ENCODE assay signal across 20 cellular contexts in genomic region chr6:12039540-12040459, GRCh38. TPM values are rescaled to one million over a fixed set of nuclear protein-coding genes. Genes with fewer than 3 reads are reported as not detected.
DNase-seq lines count a peak whose midpoint lies in the region; ATAC-seq, FAIRE-seq and TF ChIP-seq lines count a peak whose summit lies in the region.
"Had no signal": no experiment of that assay in that cellular context is flagged by ENCODE, and none has a peak within 500 bp of the region (broad histone marks: within the 10 kb centered on the region; RNA-seq: fewer than 3 reads in every experiment).

No MANE protein-coding gene starts in this region.

- H3K4me3 Mint-ChIP-seq in CD14-positive monocyte = no peak overlapping the region
- H3K4me3 Mint-ChIP-seq: activated T-cell treated with anti-CD3 and anti-CD28 coated beads, Interleukin-2, amount 50 U/mL, for 4 hours; CD4-positive, alpha-beta memory T cell; dendritic cell treated with granulocyte-macrophage colony-stimulating factor and Interleukin-4, amounts not matched to agents 40 ng/mL and 50 ng/mL, for 4 days had no signal

- peaks cover 21% of the 10 kb centered on the region for H3K4me1 Mint-ChIP-seq in CD14-positive monocyte

- H3K9me3 Mint-ChIP-seq in CD14-positive monocyte = peaks cover 0 to 3% (median 0%) of the 10 kb centered on the region in 7 donors
- H3K9me3 Mint-ChIP-seq: activated T-cell treated with anti-CD3 and anti-CD28 coated beads, Interleukin-2, amount 50 U/mL, for 4 hours; CD4-positive, alpha-beta memory T cell; dendritic cell treated with granulocyte-macrophage colony-stimulating factor and Interleukin-4, amounts not matched to agents 40 ng/mL and 50 ng/mL, for 4 days had no signal

- in situ Hi-C loops in HAP-1 (cut with MboI; ENCODE audit: low sequenced_read_pairs) = no loop called here

- peaks cover 10% of the 10 kb centered on the region; the same call in 1 of the 2 replicates for H4K20me1 ChIP-seq in SU-DHL-6 (ENCODE audit: low read depth, low read length)

- FAIRE-seq in GM12891 (lab: Jason Lieb, UNC) = peak; percentile 13

- DNase-seq in CD14-positive monocyte (ENCODE audit: low spot score) (no peak), GM12891 (ENCODE audit: insufficient read length, low spot score) (no peak), medulla oblongata (ENCODE audit: extremely low spot score) (no peak), NCI-H345 treated with DMSO at 0.1 percent for 48 hours (lab: John Stamatoyannopoulos, UW; ENCODE audit: unreplicated experiment) (no peak), HAP-1 (ENCODE audit: low spot score in 2 of 2) (no peak)
- DNase-seq: activated CD4-positive, alpha-beta T cell treated with anti-CD3 and anti-CD28 coated beads for 1 hour; activated T-cell treated with anti-CD3 and anti-CD28 coated beads, Interleukin-2, amount 50 U/mL, for 4 hours; aorta; CD4-positive, alpha-beta memory T cell; esophagus squamous epithelium; GDM1; NCI-H1048; NCI-H510A treated with DMSO at 0.1 percent for 48 hours; stimulated activated CD4-positive, alpha-beta T cell treated with anti-CD3 and anti-CD28 coated beads, Interleukin-2, amount 100 ng/mL, for 24 hours; upper lobe of left lung had no signal

- no peak overlapping the region for H3K4me2 ChIP-seq in SU-DHL-6 (ENCODE audit: low read depth, low read length, poor library complexity, severe bottlenecking)

- H3K9me3 ChIP-seq in SU-DHL-6 (ENCODE audit: insufficient read depth, low read length) (peaks cover 6% of the 10 kb centered on the region; the same call in 1 of the 2 replicates), iPS-20b (ENCODE audit: insufficient read depth, low read depth, low read length) (no peaks in the 10 kb centered on the region), HAP-1 (no peaks in the 10 kb centered on the region)
- H3K9me3 ChIP-seq: esophagus squamous epithelium, right atrium auricular region, upper lobe of left lung had no signal

- no peaks in the 10 kb centered on the region for H3K36me3 ChIP-seq in SU-DHL-6 (ENCODE audit: low read length)
- no peaks in the 10 kb centered on the region for H3K36me3 ChIP-seq in iPS-20b (ENCODE audit: insufficient read depth, low read depth, low read length)
- no peaks in the 10 kb centered on the region for H3K36me3 ChIP-seq in HAP-1 (replicated peaks)
- H3K36me3 ChIP-seq: esophagus squamous epithelium, right atrium auricular region, upper lobe of left lung had no signal

- TF ChIP-seq POLR2A in GM12891 (IDR thresholded peaks at IDR 0.05; ENCODE audit: low read depth, low read length) = no peak

- H3K27ac ChIP-seq in SU-DHL-6 (ENCODE audit: low read depth, low read length) (no peak overlapping the region), iPS-20b (ENCODE audit: low read length) (no peak overlapping the region)
- H3K27ac ChIP-seq: esophagus squamous epithelium, right atrium auricular region, upper lobe of left lung had no signal

- H3K9me2 ChIP-seq in SU-DHL-6 (replicated peaks; ENCODE audit: insufficient read depth, low read length) = no peaks in the 10 kb centered on the region

- H3K27me3 Mint-ChIP-seq in CD14-positive monocyte (ENCODE audit: low read depth in 3 of 3) = peaks cover 0 to 4% (median 1%) of the 10 kb centered on the region in 3 donors
- H3K27me3 Mint-ChIP-seq: CD4-positive, alpha-beta memory T cell; dendritic cell treated with granulocyte-macrophage colony-stimulating factor and Interleukin-4, amounts not matched to agents 40 ng/mL and 50 ng/mL, for 4 days had no signal

- TF ChIP-seq CTCF in CD14-positive monocyte (IDR thresholded peaks at IDR 0.05) = peak; percentile 9
- TF ChIP-seq CTCF in SU-DHL-6 (IDR thresholded peaks at IDR 0.05; ENCODE audit: insufficient read depth, low read length, poor library complexity, severe bottlenecking) = peak; percentile 35

- H3K9ac ChIP-seq in SU-DHL-6 (ENCODE audit: low read length) (no peak overlapping the region), iPS-20b (ENCODE audit: low read depth, low read length) (peak overlapping the region; percentile 29; the same call in 1 of the 2 replicates)

- H3K36me3 Mint-ChIP-seq in CD14-positive monocyte = peaks cover 10 to 19% of the 10 kb centered on the region in 2 donors

- H3K27me3 ChIP-seq in SU-DHL-6 (ENCODE audit: low read length) (no peaks in the 10 kb centered on the region), iPS-20b (ENCODE audit: insufficient read depth, low read length) (no peaks in the 10 kb centered on the region), HAP-1 (ENCODE audit: low read depth) (no peaks in the 10 kb centered on the region)
- H3K27me3 ChIP-seq: esophagus squamous epithelium, right atrium auricular region, upper lobe of left lung had no signal

- H3F3A ChIP-seq in SU-DHL-6 (ENCODE audit: insufficient read depth) = peaks cover 10% of the 10 kb centered on the region

- intact Hi-C loops in CD14-positive monocyte (cut with micrococcal nuclease) = no loop called here

- no peak overlapping the region for H3K4me3 ChIP-seq in SU-DHL-6 (ENCODE audit: insufficient read depth, low read length, poor library complexity, severe bottlenecking)
- no peak overlapping the region for H3K4me3 ChIP-seq in iPS-20b (ENCODE audit: low read length)
- H3K4me3 ChIP-seq in HAP-1 = no peak overlapping the region
- H3K4me3 ChIP-seq: esophagus squamous epithelium, right atrium auricular region, upper lobe of left lung had no signal

- H2AFZ ChIP-seq in SU-DHL-6 (ENCODE audit: low read depth, low read length, severe bottlenecking) = no peak overlapping the region

- H3K4me1 ChIP-seq in iPS-20b (ENCODE audit: insufficient read depth, low read length) = peaks cover 17% of the 10 kb centered on the region
- no peaks in the 10 kb centered on the region for H3K4me1 ChIP-seq in HAP-1

- peak overlapping the region in 1 of 7 donors; percentile 70 for H3K27ac Mint-ChIP-seq in CD14-positive monocyte

- peaks cover 13% of the 10 kb centered on the region; the same call in 1 of the 2 replicates for H3K79me2 ChIP-seq in SU-DHL-6 (ENCODE audit: insufficient read depth, low read length)

- no peak for ATAC-seq in HG03457 (IDR thresholded peaks at IDR 0.05; ENCODE audit: unreplicated experiment)
- ATAC-seq: activated T-cell treated with anti-CD3 and anti-CD28 coated beads, Interleukin-2, amount 50 U/mL, for 4 hours had no signal

TF ChIP-seq in GM12891, 5 proteins besides CTCF, POLR2A, EP300 and RAD21:
- TF ChIP-seq POU2F2 (IDR thresholded peaks at IDR 0.05; ENCODE audit: low read depth, low read length) (no peak), POLR2AphosphoS5 (IDR thresholded peaks at IDR 0.05; ENCODE audit: low read depth, low read length) (0 out of 2 replicates have a peak, but pooled peaks have one; percentile 34)

RNA-seq across cellular contexts. Expression of gene HIVEP1, which starts 27.7 kb away (rescaled TPM):
- 1 to 10 TPM; 1.7 to 2.7 TPM for polyA plus RNA-seq in CD14-positive monocyte
- 13.9 TPM for polyA plus RNA-seq in GM12891 (2012; ENCODE audit: low read depth, missing spikeins)
